In the genomic region with DNA sequence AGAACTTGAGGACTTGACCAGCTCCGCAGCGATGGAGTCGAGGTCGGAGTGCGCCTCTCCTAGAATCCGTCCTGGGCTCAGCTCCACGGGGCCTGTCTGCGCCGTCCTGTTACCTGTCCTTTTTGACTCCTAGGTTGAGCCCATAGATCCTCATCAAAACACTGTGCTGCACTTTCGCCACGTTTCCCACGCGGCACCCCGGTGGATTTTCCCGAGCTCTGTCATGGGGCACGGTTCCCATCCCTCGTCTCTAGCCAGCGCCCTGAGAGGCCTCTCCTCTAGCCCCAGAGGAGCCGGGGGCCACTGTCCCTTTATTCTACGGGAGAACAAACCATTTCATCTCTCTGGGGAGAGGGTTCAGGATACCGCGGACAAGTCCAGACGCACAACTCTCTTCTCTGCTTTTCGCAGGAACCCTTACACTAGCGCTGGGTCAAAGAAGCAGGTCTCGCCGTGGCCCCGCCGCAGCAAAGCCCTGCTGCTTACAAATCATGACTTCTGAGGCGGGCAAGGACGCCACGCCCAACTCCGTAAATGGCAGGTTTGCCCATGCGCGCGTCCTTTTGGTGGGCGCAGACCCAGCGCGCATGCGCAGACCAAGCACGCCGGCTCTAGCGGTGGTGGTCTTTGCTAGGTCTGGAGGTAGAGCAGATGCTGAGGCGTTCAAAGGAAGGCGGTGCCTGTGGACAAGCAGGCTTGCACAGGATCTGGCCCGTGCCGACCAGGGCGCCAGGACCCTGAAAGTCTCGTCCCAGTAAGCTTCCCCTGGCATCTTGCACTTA, we compare ENCODE assay signal across 9 cellular contexts. TPM values are rescaled to one million over a fixed set of nuclear protein-coding genes. Genes with fewer than 3 reads are reported as not detected.
DNase-seq lines count a peak whose midpoint lies in the region; ATAC-seq and TF ChIP-seq lines count a peak whose summit lies in the region.
"Had no signal": no experiment of that assay in that cellular context is flagged by ENCODE, and none has a peak within 500 bp of the region (broad histone marks: within the 10 kb centered on the region; RNA-seq: fewer than 3 reads in every experiment).

No MANE protein-coding gene starts in this region.

- H4K20me1 ChIP-seq in mammary epithelial cell (ENCODE audit: insufficient read depth, low read length), result no peaks in the 10 kb centered on the region

- intact Hi-C loops in mammary epithelial cell (cut with micrococcal nuclease) (no loop called here), left colon (cut with DNase I, micrococcal nuclease) (no loop called here)

- H3K27me3 ChIP-seq in WERI-Rb-1 (ENCODE audit: insufficient read depth, low read depth, severe bottlenecking) (no peaks in the 10 kb centered on the region), mammary epithelial cell (ENCODE audit: insufficient read depth, low read length) (no peaks in the 10 kb centered on the region)

- H3K4me3 ChIP-seq in WERI-Rb-1 (ENCODE audit: low read depth, low read length), result peak overlapping the region; percentile 46
- peak overlapping the region; percentile 50 to 58 (median 57) for H3K4me3 ChIP-seq in mammary epithelial cell (replicated peaks in 1 of 3; ENCODE audit: insufficient read depth in 1 of 3, low read depth in 2 of 3, low read length in 3 of 3)

- CTCF ChIA-PET in mammary epithelial cell (lab: Charles Lee; ENCODE audit: low non-redundant PET), result no interaction called here

- no TSS peak for BruUV-seq in mammary epithelial cell (replicated peaks; lab: Mats Ljungman, UMichigan)

- no peaks in the 10 kb centered on the region for H3K79me2 ChIP-seq in mammary epithelial cell (ENCODE audit: insufficient read depth, low read length)

- TF ChIP-seq CTCF in WERI-Rb-1 (IDR thresholded peaks at IDR 0.05; ENCODE audit: low read depth, low read length) (no peak), mammary epithelial cell (conservative IDR thresholded peaks at IDR 0.05 in 1 of 2, IDR thresholded peaks at IDR 0.05 in 1 of 2; ENCODE audit: extremely low read depth in 1 of 2, insufficient read depth in 1 of 2, low read depth in 1 of 2, low read length in 2 of 2) (no peak)

- H3K4me1 ChIP-seq in mammary epithelial cell (ENCODE audit: insufficient read depth, low read length), result peaks cover 7% of the 10 kb centered on the region

- peak; percentile 57 for ATAC-seq in left colon

- H3K9ac ChIP-seq in mammary epithelial cell (ENCODE audit: insufficient read depth, low read length), result peak overlapping the region; percentile 41

- H3K4me2 ChIP-seq in mammary epithelial cell (ENCODE audit: insufficient read depth, low read depth, low read length), result peak overlapping the region; percentile 80

- H3K9me3 ChIP-seq in WERI-Rb-1 (ENCODE audit: severe bottlenecking), result no peaks in the 10 kb centered on the region
- H3K9me3 ChIP-seq in mammary epithelial cell (replicated peaks; ENCODE audit: insufficient read depth, low read length), result no peaks in the 10 kb centered on the region

- H2AFZ ChIP-seq in mammary epithelial cell (ENCODE audit: low read depth, low read length), result peak overlapping the region; percentile 99

- DNase-seq in GM03348 (ENCODE audit: low spot score), result peak; percentile 92
- peak; percentile 12 for DNase-seq in GOT3 (lab: John Stamatoyannopoulos, UW)
- DNase-seq in NCI-H1105 treated with DMSO at 0.1 percent for 48 hours (lab: John Stamatoyannopoulos, UW), result peak; percentile 93
- peak; percentile 65 for DNase-seq in WERI-Rb-1
- DNase-seq in mammary epithelial cell, result peak; percentile 44
- peak; percentile 49 to 65 for DNase-seq in left colon
- peak; percentile 27 to 69 (median 47) for DNase-seq in stimulated activated CD4-positive, alpha-beta T cell treated with anti-CD3 and anti-CD28 coated beads, TNF-alpha, amount 100 ng/mL, for 24 hours (ENCODE audit: low read depth in 3 of 3)
- DNase-seq in SHP77 treated with DMSO at 0.1 percent for 48 hours (lab: John Stamatoyannopoulos, UW), result no peak

- H3K36me3 ChIP-seq in WERI-Rb-1 (no peaks in the 10 kb centered on the region), mammary epithelial cell (ENCODE audit: insufficient read depth, low read length) (no peaks in the 10 kb centered on the region)

- 5% methylated on average over 30 of the region's 49 CpGs for WGBS in mammary epithelial cell (ENCODE audit: low coverage, missing lambda C conversion rate)

- in situ Hi-C loops in mammary epithelial cell (cut with MboI; ENCODE audit: low sequenced_read_pairs in 2 of 2), result no loop called here

- H3K27ac ChIP-seq in WERI-Rb-1 (no peak overlapping the region), mammary epithelial cell (ENCODE audit: insufficient read depth, low read depth, low read length) (peak overlapping the region; percentile 9)

- dilution Hi-C loops in mammary epithelial cell (cut with HindIII; ENCODE audit: low sequenced_read_pairs), result no loop called here

RNA-seq across cellular contexts. Expression of gene ANKRD7, which starts 10.3 kb away (rescaled TPM):
- 1 to 10 TPM in 1 of 2 donors, under 1 TPM in 1; 0.35 to 1.7 TPM for total RNA-seq in mammary epithelial cell
- polyA plus RNA-seq in mammary epithelial cell, result 0.26 TPM
- not detected for polyA minus RNA-seq in mammary epithelial cell
- not detected for total RNA-seq in left colon
- total RNA-seq: neural crest cell had no signal

RNA-seq across cellular contexts. Expression of gene LSM8, which starts 30.3 kb away (rescaled TPM):
- total RNA-seq in mammary epithelial cell, result 10 to 100 TPM; 23.7 to 37.4 TPM
- polyA plus RNA-seq in mammary epithelial cell, result 47.6 TPM
- polyA minus RNA-seq in mammary epithelial cell, result 12.6 TPM
- total RNA-seq in left colon, result 10 to 100 TPM; 22.0 to 26.9 TPM
